Comparison of ENCODE assay signal across 29 cellular contexts in the genomic region with DNA sequence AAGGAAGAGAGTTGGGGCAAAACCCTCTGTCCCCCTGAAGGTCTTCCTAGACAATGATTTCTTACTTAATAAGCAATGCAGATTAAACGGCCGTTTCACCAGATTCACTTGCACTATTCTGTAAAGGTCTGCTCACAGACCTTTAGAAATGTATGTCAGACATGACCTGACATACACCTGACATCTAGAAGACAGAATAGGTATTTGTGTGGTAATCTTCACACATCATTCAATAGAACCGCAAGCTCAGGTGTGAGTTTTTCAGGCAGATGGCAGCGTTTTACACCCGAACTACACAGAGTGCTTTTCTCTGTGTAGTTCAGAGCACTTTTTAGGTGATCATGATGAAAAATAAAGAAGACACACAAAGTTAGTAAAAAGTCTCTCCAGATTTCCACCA.
DNase-seq lines count a peak whose midpoint lies in the region; ATAC-seq and TF ChIP-seq lines count a peak whose summit lies in the region.
"Had no signal": no experiment of that assay in that cellular context is flagged by ENCODE, and none has a peak within 500 bp of the region (broad histone marks: within the 10 kb centered on the region; RNA-seq: fewer than 3 reads in every experiment).

No MANE protein-coding gene starts in this region.

- ATAC-seq in activated naive CD4-positive, alpha-beta T cell treated with anti-CD3 and anti-CD28 coated beads, Interleukin-2, amount 50 U/mL, for 72 hours = no peak
- ATAC-seq in activated CD8-positive, alpha-beta T cell treated with anti-CD3 and anti-CD28 coated beads, Interleukin-2, amount 10 ng/mL, durations not matched to agents 7 days and 5 days = no peak
- ATAC-seq in GM18520 (IDR thresholded peaks at IDR 0.05; ENCODE audit: unreplicated experiment) = no peak
- ATAC-seq in GM21447 (IDR thresholded peaks at IDR 0.05; ENCODE audit: unreplicated experiment) = no peak
- ATAC-seq: activated CD4-positive, CD25-positive, alpha-beta regulatory T cell treated with anti-CD3 and anti-CD28 coated beads, Interleukin-2, amount 50 U/mL, for 24 hours; heart left ventricle; left ventricle myocardium superior; PC-3 had no signal

- POLR2A ChIA-PET in activated CD8-positive, alpha-beta T cell treated with anti-CD3 and anti-CD28 coated beads, Interleukin-2, amount 10 ng/mL, durations not matched to agents 7 days and 5 days (lab: Charles Lee) = interaction anchor here (1.1 to 1.5 kb wide), 2 partner anchors 13 to 61 kb away, joined by 3 to 4 read pairs; no protein-coding TSS in a partner anchor

- DNase-seq in activated naive CD4-positive, alpha-beta T cell treated with anti-CD3 and anti-CD28 coated beads for 36 hours = peak; percentile 48
- no peak for DNase-seq in activated naive CD4-positive, alpha-beta T cell treated with anti-CD3 and anti-CD28 coated beads, Interleukin-2, amount 50 U/mL, for 72 hours (ENCODE audit: low spot score in 2 of 2)
- DNase-seq in activated CD8-positive, alpha-beta T cell treated with anti-CD3 and anti-CD28 coated beads, Interleukin-2, amount 10 ng/mL, durations not matched to agents 7 days and 5 days = peak; percentile 19
- DNase-seq in immature natural killer cell (no peak), NCI-H2227 (lab: John Stamatoyannopoulos, UW; ENCODE audit: unreplicated experiment) (no peak), glutamatergic neuron (no peak)
- DNase-seq: activated CD4-positive, alpha-beta memory T cell treated with anti-CD3 and anti-CD28 coated beads for 36 hours; activated CD8-positive, alpha-beta memory T cell treated with anti-CD3 and anti-CD28 coated beads, Interleukin-2, amount 50 U/mL, for 48 hours; cortex of kidney; heart left ventricle; KBM-7; kidney; left ventricle myocardium superior; MG63; NCI-H1105 treated with DMSO at 0.1 percent for 48 hours; NCI-H1930; NCI-H526; NK-92 treated with Interleukin-12 subunit alpha and Interleukin-12 subunit beta, amount 100 ng/mL, for 24 hours; PC-3; sigmoid colon; stimulated activated CD4-positive, alpha-beta T cell treated with anti-CD3 and anti-CD28 coated beads, Interleukin-4, amount 100 ng/mL, for 1 hour; substantia nigra had no signal

- no peak for TF ChIP-seq CTCF in glutamatergic neuron (IDR thresholded peaks at IDR 0.05; ENCODE audit: partially characterized antibody, unreplicated experiment)

- H3K36me3 Mint-ChIP-seq in activated naive CD4-positive, alpha-beta T cell treated with anti-CD3 and anti-CD28 coated beads for 36 hours (ENCODE audit: low read depth) = peaks cover 37% of the 10 kb centered on the region
- peaks cover 11 to 56% of the 10 kb centered on the region in 2 donors for H3K36me3 Mint-ChIP-seq in activated naive CD4-positive, alpha-beta T cell treated with anti-CD3 and anti-CD28 coated beads, Interleukin-2, amount 50 U/mL, for 72 hours
- H3K36me3 Mint-ChIP-seq in activated CD8-positive, alpha-beta T cell treated with anti-CD3 and anti-CD28 coated beads, Interleukin-2, amount 10 ng/mL, durations not matched to agents 7 days and 5 days (ENCODE audit: low read depth) = peaks cover 76% of the 10 kb centered on the region
- H3K36me3 Mint-ChIP-seq in immature natural killer cell (peaks cover 16 to 40% (median 26%) of the 10 kb centered on the region in 3 donors), glutamatergic neuron (ENCODE audit: unreplicated experiment) (no peaks in the 10 kb centered on the region)
- H3K36me3 Mint-ChIP-seq: CD14-positive monocyte, type B pancreatic cell had no signal

- H3K27ac Mint-ChIP-seq in activated naive CD4-positive, alpha-beta T cell treated with anti-CD3 and anti-CD28 coated beads for 36 hours = no peak overlapping the region
- H3K27ac Mint-ChIP-seq in activated naive CD4-positive, alpha-beta T cell treated with anti-CD3 and anti-CD28 coated beads, Interleukin-2, amount 50 U/mL, for 72 hours = no peak overlapping the region
- H3K27ac Mint-ChIP-seq in activated CD8-positive, alpha-beta T cell treated with anti-CD3 and anti-CD28 coated beads, Interleukin-2, amount 10 ng/mL, durations not matched to agents 7 days and 5 days = no peak overlapping the region
- H3K27ac Mint-ChIP-seq in immature natural killer cell (peak overlapping the region; percentile 51 to 88 (median 82)), glutamatergic neuron (ENCODE audit: unreplicated experiment) (no peak overlapping the region)
- H3K27ac Mint-ChIP-seq: activated CD4-positive, alpha-beta memory T cell treated with anti-CD3 and anti-CD28 coated beads for 36 hours; activated T-helper 2 cell treated with anti-CD3 and anti-CD28 coated beads, Interferon-gamma antibody, Interleukin-2, Interleukin-4, amounts not matched to agents 10 μg/mL and 5 μg/mL and 100 μg/mL, durations not matched to agents 14 hours and 24 hours and 36 hours; CD14-positive monocyte; endodermal cell; type B pancreatic cell had no signal

- H3K27me3 Mint-ChIP-seq in activated naive CD4-positive, alpha-beta T cell treated with anti-CD3 and anti-CD28 coated beads for 36 hours (ENCODE audit: low read depth) = no peaks in the 10 kb centered on the region
- no peaks in the 10 kb centered on the region for H3K27me3 Mint-ChIP-seq in activated CD8-positive, alpha-beta T cell treated with anti-CD3 and anti-CD28 coated beads, Interleukin-2, amount 10 ng/mL, durations not matched to agents 7 days and 5 days (ENCODE audit: low read depth)
- H3K27me3 Mint-ChIP-seq in immature natural killer cell (ENCODE audit: low read depth in 3 of 3) = peaks cover 0 to 5% (median 0%) of the 10 kb centered on the region in 3 donors
- H3K27me3 Mint-ChIP-seq in glutamatergic neuron (ENCODE audit: unreplicated experiment) = no peaks in the 10 kb centered on the region
- H3K27me3 Mint-ChIP-seq: activated CD4-positive, alpha-beta memory T cell treated with anti-CD3 and anti-CD28 coated beads for 36 hours had no signal

- H3K4me3 Mint-ChIP-seq in activated naive CD4-positive, alpha-beta T cell treated with anti-CD3 and anti-CD28 coated beads for 36 hours = no peak overlapping the region
- H3K4me3 Mint-ChIP-seq in activated CD8-positive, alpha-beta T cell treated with anti-CD3 and anti-CD28 coated beads, Interleukin-2, amount 10 ng/mL, durations not matched to agents 7 days and 5 days = no peak overlapping the region
- peak overlapping the region in 3 of 5 donors; percentile 16 to 56 (median 18) for H3K4me3 Mint-ChIP-seq in immature natural killer cell
- no peak overlapping the region for H3K4me3 Mint-ChIP-seq in glutamatergic neuron (ENCODE audit: unreplicated experiment)
- H3K4me3 Mint-ChIP-seq: activated CD4-positive, alpha-beta memory T cell treated with anti-CD3 and anti-CD28 coated beads for 36 hours; CD14-positive monocyte; endodermal cell; type B pancreatic cell had no signal

- peaks cover 86% of the 10 kb centered on the region for H3K4me1 Mint-ChIP-seq in activated naive CD4-positive, alpha-beta T cell treated with anti-CD3 and anti-CD28 coated beads for 36 hours (ENCODE audit: low read depth)
- H3K4me1 Mint-ChIP-seq in activated CD8-positive, alpha-beta T cell treated with anti-CD3 and anti-CD28 coated beads, Interleukin-2, amount 10 ng/mL, durations not matched to agents 7 days and 5 days (ENCODE audit: low read depth) = peaks cover 87% of the 10 kb centered on the region
- H3K4me1 Mint-ChIP-seq in immature natural killer cell = peaks cover 90 to 94% of the 10 kb centered on the region in 2 donors
- peaks cover 4% of the 10 kb centered on the region for H3K4me1 Mint-ChIP-seq in glutamatergic neuron (ENCODE audit: low read depth, unreplicated experiment)

- H3K9me3 Mint-ChIP-seq in activated naive CD4-positive, alpha-beta T cell treated with anti-CD3 and anti-CD28 coated beads for 36 hours = peaks cover 1% of the 10 kb centered on the region
- no peaks in the 10 kb centered on the region for H3K9me3 Mint-ChIP-seq in activated naive CD4-positive, alpha-beta T cell treated with anti-CD3 and anti-CD28 coated beads, Interleukin-2, amount 50 U/mL, for 72 hours
- H3K9me3 Mint-ChIP-seq in activated CD8-positive, alpha-beta T cell treated with anti-CD3 and anti-CD28 coated beads, Interleukin-2, amount 10 ng/mL, durations not matched to agents 7 days and 5 days (ENCODE audit: insufficient read depth) = peaks cover 8% of the 10 kb centered on the region
- H3K9me3 Mint-ChIP-seq in immature natural killer cell = no peaks in the 10 kb centered on the region
- no peaks in the 10 kb centered on the region for H3K9me3 Mint-ChIP-seq in glutamatergic neuron (ENCODE audit: unreplicated experiment)
- H3K9me3 Mint-ChIP-seq: type B pancreatic cell had no signal

- CTCF ChIA-PET in activated naive CD4-positive, alpha-beta T cell treated with anti-CD3 and anti-CD28 coated beads for 36 hours (lab: Charles Lee) = interaction anchor here (0.6 to 1.4 kb wide), 5 partner anchors 17 to 92 kb away, joined by 3 to 9 read pairs (median 3); no protein-coding TSS in a partner anchor
- CTCF ChIA-PET in activated CD8-positive, alpha-beta T cell treated with anti-CD3 and anti-CD28 coated beads, Interleukin-2, amount 10 ng/mL, durations not matched to agents 7 days and 5 days (lab: Charles Lee) = interaction anchor here (1.1 to 1.4 kb wide), 3 partner anchors 15 to 62 kb away, joined by 4 to 10 read pairs (median 5); no protein-coding TSS in a partner anchor

- intact Hi-C loops in activated naive CD4-positive, alpha-beta T cell treated with anti-CD3 and anti-CD28 coated beads for 36 hours (cut with micrococcal nuclease) = loop anchor here (1.0 kb wide), 1 partner anchor 19 kb away; no protein-coding TSS in a partner anchor

Comparison
In these comparisons a context has a peak if more than half of its experiments do, and no peak if none do; other contexts are left out.
1. DNase-seq: peak in activated naive CD4-positive, alpha-beta T cell treated with anti-CD3 and anti-CD28 coated beads for 36 hours (single experiment) and activated CD8-positive, alpha-beta T cell treated with anti-CD3 and anti-CD28 coated beads, Interleukin-2, amount 10 ng/mL, durations not matched to agents 7 days and 5 days (single experiment); none in activated naive CD4-positive, alpha-beta T cell treated with anti-CD3 and anti-CD28 coated beads, Interleukin-2, amount 50 U/mL, for 72 hours (0 of 2), immature natural killer cell (0 of 3), NCI-H2227 (single experiment) and glutamatergic neuron (single experiment).
2. H3K27ac Mint-ChIP-seq: peak in immature natural killer cell (6 of 6); none in activated naive CD4-positive, alpha-beta T cell treated with anti-CD3 and anti-CD28 coated beads for 36 hours (single experiment), activated naive CD4-positive, alpha-beta T cell treated with anti-CD3 and anti-CD28 coated beads, Interleukin-2, amount 50 U/mL, for 72 hours (0 of 2), activated CD8-positive, alpha-beta T cell treated with anti-CD3 and anti-CD28 coated beads, Interleukin-2, amount 10 ng/mL, durations not matched to agents 7 days and 5 days (single experiment) and glutamatergic neuron (single experiment).
3. H3K4me3 Mint-ChIP-seq: peak in immature natural killer cell (3 of 5); none in activated naive CD4-positive, alpha-beta T cell treated with anti-CD3 and anti-CD28 coated beads for 36 hours (single experiment), activated CD8-positive, alpha-beta T cell treated with anti-CD3 and anti-CD28 coated beads, Interleukin-2, amount 10 ng/mL, durations not matched to agents 7 days and 5 days (single experiment) and glutamatergic neuron (single experiment).